ENCODE assay signal across 1 cellular context in genomic region chr3:122992138-122992537, GRCh38.
TF ChIP-seq lines count a peak whose summit lies in the region.

No MANE protein-coding gene starts in this region.

TF ChIP-seq in H1, 55 proteins besides CTCF, POLR2A, EP300 and RAD21 (continued from another document):
- TF ChIP-seq TBP (IDR thresholded peaks at IDR 0.05; ENCODE audit: low read depth, low read length) (no peak), PHF8 (conservative IDR thresholded peaks at IDR 0.05; ENCODE audit: low read depth, low read length) (no peak), HDAC2 (IDR thresholded peaks at IDR 0.05; ENCODE audit: borderline replicate concordance in 1 of 2, low read depth in 2 of 2, low read length in 2 of 2) (no peak), CBX8 (IDR thresholded peaks at IDR 0.05; ENCODE audit: borderline replicate concordance, low read depth, low read length) (no peak), GABPA (IDR thresholded peaks at IDR 0.05; ENCODE audit: borderline replicate concordance, insufficient read depth, low read length) (no peak), RXRA (IDR thresholded peaks at IDR 0.05; ENCODE audit: insufficient read depth, low read depth, low read length) (no peak), SIN3A (conservative IDR thresholded peaks at IDR 0.05 in 1 of 2, IDR thresholded peaks at IDR 0.05 in 1 of 2; ENCODE audit: low read depth in 1 of 2, low read length in 2 of 2) (no peak), EGR1 (IDR thresholded peaks at IDR 0.05; ENCODE audit: borderline replicate concordance, low read depth, low read length) (no peak), ASH2L (IDR thresholded peaks at IDR 0.05; ENCODE audit: low read length) (no peak), TEAD4 (IDR thresholded peaks at IDR 0.05; ENCODE audit: low read depth, low read length) (no peak), ATF2 (IDR thresholded peaks at IDR 0.05; ENCODE audit: low read length) (no peak), EZH2 (IDR thresholded peaks at IDR 0.05; ENCODE audit: low read depth, low read length, severe bottlenecking) (no peak), SP4 (IDR thresholded peaks at IDR 0.05; ENCODE audit: low read length) (no peak)
- TF ChIP-seq, protein P1, sequence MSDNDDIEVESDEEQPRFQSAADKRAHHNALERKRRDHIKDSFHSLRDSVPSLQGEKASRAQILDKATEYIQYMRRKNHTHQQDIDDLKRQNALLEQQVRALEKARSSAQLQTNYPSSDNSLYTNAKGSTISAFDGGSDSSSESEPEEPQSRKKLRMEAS (IDR thresholded peaks at IDR 0.05), result no peak
TF ChIP-seq in H1: peak in this region for 0.
